In genomic region chr2:142983174-142983573, GRCh38 we compare ENCODE assay signal across 12 cellular contexts.
DNase-seq lines count a peak whose midpoint lies in the region; ATAC-seq and TF ChIP-seq lines count a peak whose summit lies in the region.
"Had no signal": no experiment of that assay in that cellular context is flagged by ENCODE, and none has a peak within 500 bp of the region (broad histone marks: within the 10 kb centered on the region; RNA-seq: fewer than 3 reads in every experiment).

No MANE protein-coding gene starts in this region.

- no peaks in the 10 kb centered on the region for H3K4me1 Mint-ChIP-seq in T-cell

- H3K9me1 ChIP-seq in IMR-90 (ENCODE audit: insufficient read depth, low read length), result no peaks in the 10 kb centered on the region

- no peak for TF ChIP-seq RAD21 in IMR-90 (IDR thresholded peaks at IDR 0.05; ENCODE audit: low read length)

- no peak overlapping the region for H3K27ac Mint-ChIP-seq in T-cell
- H3K27ac Mint-ChIP-seq: T-helper 2 cell treated with Interferon-gamma antibody and Interleukin-4, amounts not matched to agents 5 μg/mL and 100 μg/mL, for 36 hours had no signal

- TF ChIP-seq CTCF in IMR-90 (conservative IDR thresholded peaks at IDR 0.05; ENCODE audit: low read depth, low read length), result no peak

- no peaks in the 10 kb centered on the region for H4K20me1 ChIP-seq in IMR-90 (ENCODE audit: insufficient read depth, low read length)

- no peak overlapping the region for H2BK15ac ChIP-seq in IMR-90 (ENCODE audit: low read depth, low read length)

- peaks cover 2 to 9% of the 10 kb centered on the region in 2 donors for H3K27me3 Mint-ChIP-seq in T-cell

- no peak overlapping the region for H2AK9ac ChIP-seq in IMR-90 (replicated peaks; ENCODE audit: low read depth, low read length, poor library complexity)

- ATAC-seq in GM18499 (IDR thresholded peaks at IDR 0.05; ENCODE audit: insufficient read depth, unreplicated experiment), result peak; percentile 48
- peak; percentile 84 for ATAC-seq in GM19463 (IDR thresholded peaks at IDR 0.05; ENCODE audit: unreplicated experiment)
- peak; percentile 71 for ATAC-seq in HG02885 (IDR thresholded peaks at IDR 0.05; ENCODE audit: poor library complexity, unreplicated experiment)
- ATAC-seq in IMR-90 (ENCODE audit: low read depth), result no peak
- ATAC-seq in T-cell (replicated peaks in 1 of 4), result no peak

- in situ Hi-C loops in IMR-90 (cut with MboI; ENCODE audit: low sequenced_read_pairs), result loop anchor here (5.0 to 10.0 kb wide), 2 partner anchors 301 to 798 kb away; no protein-coding TSS in a partner anchor

- H4K8ac ChIP-seq in IMR-90 (ENCODE audit: low read depth in 2 of 2, low read length in 2 of 2), result no peak overlapping the region

- H2BK120ac ChIP-seq in IMR-90 (ENCODE audit: low read depth, low read length), result no peak overlapping the region

- no TSS peak for BruUV-seq in IMR-90 (replicated peaks; lab: Mats Ljungman, UMichigan)

- CTCF ChIA-PET in IMR-90 (lab: Yijun Ruan, JAX) (interaction anchor here (0.9 to 1.2 kb wide), 2 partner anchors 11 to 300 kb away, joined by 3 to 4 read pairs; no protein-coding TSS in a partner anchor), T-cell (lab: Charles Lee) (no interaction called here)

- no peaks in the 10 kb centered on the region for H3K36me3 ChIP-seq in IMR-90 (ENCODE audit: control insufficient read depth, insufficient read depth, low read length)
- H3K36me3 ChIP-seq: ascending aorta had no signal

- DNase-seq in IMR-90, result no peak
- no peak for DNase-seq in NCI-H1694 treated with DMSO at 0.1 percent for 48 hours (lab: John Stamatoyannopoulos, UW)
- DNase-seq in dermis blood vessel endothelial cell, result no peak
- DNase-seq in T-cell, result no peak
- no peak for DNase-seq in inferior parietal cortex (ENCODE audit: extremely low spot score)
- DNase-seq: activated CD8-positive, alpha-beta memory T cell treated with anti-CD3 and anti-CD28 coated beads, Interleukin-2, amount 50 U/mL, for 4 hours; NCI-H1105 had no signal

- H3K27me3 ChIP-seq in IMR-90 (ENCODE audit: control insufficient read depth, insufficient read depth, low read length), result no peaks in the 10 kb centered on the region
- H3K27me3 ChIP-seq: ascending aorta had no signal

- intact Hi-C loops in IMR-90 (cut with micrococcal nuclease), result loop anchor here (5.0 kb wide), 1 partner anchor 106 kb away; the partner anchor contains the start of gene KYNU

- H3K9ac ChIP-seq in IMR-90 (ENCODE audit: low read depth, low read length), result no peak overlapping the region

- H3K9me3 Mint-ChIP-seq in T-cell, result no peaks in the 10 kb centered on the region
- H3K9me3 Mint-ChIP-seq: T-helper 2 cell treated with Interferon-gamma antibody and Interleukin-4, amounts not matched to agents 5 μg/mL and 100 μg/mL, for 36 hours had no signal

- H3K4ac ChIP-seq in IMR-90 (ENCODE audit: low read depth, low read length), result no peak overlapping the region

- no peak overlapping the region for H3K18ac ChIP-seq in IMR-90 (ENCODE audit: low read depth, low read length)

- no peak overlapping the region for H3K27ac ChIP-seq in IMR-90 (ENCODE audit: insufficient read depth, low read length)
- H3K27ac ChIP-seq: ascending aorta had no signal

- H4K91ac ChIP-seq in IMR-90 (ENCODE audit: insufficient read depth, low read depth, low read length), result no peak overlapping the region

- H2BK5ac ChIP-seq in IMR-90 (ENCODE audit: low read depth, low read length, poor library complexity, severe bottlenecking), result no peak overlapping the region

- no CpG with 5 or more reads among the region's 1 CpG for WGBS in IMR-90 (ENCODE audit: extremely low coverage in 2 of 2, insufficient read length in 1 of 2), 2 experiments

- no peak for TF ChIP-seq POLR2A in IMR-90 (IDR thresholded peaks at IDR 0.05; ENCODE audit: low read depth, low read length)

- peak overlapping the region; percentile 23 for H2AFZ ChIP-seq in IMR-90 (replicated peaks; ENCODE audit: low read length, poor library complexity)

- H3K4me3 ChIP-seq in IMR-90 (ENCODE audit: insufficient read depth, low read depth, low read length), result no peak overlapping the region
- H3K4me3 ChIP-seq: ascending aorta had no signal

- no peak overlapping the region for H3K4me3 Mint-ChIP-seq in T-cell
- H3K4me3 Mint-ChIP-seq: T-helper 2 cell treated with Interferon-gamma antibody and Interleukin-4, amounts not matched to agents 5 μg/mL and 100 μg/mL, for 36 hours had no signal

- H4K5ac ChIP-seq in IMR-90 (ENCODE audit: low read depth, low read length), result no peak overlapping the region

- H3K9me3 ChIP-seq in IMR-90 (ENCODE audit: control insufficient read depth, insufficient read depth, low read length), result no peaks in the 10 kb centered on the region
- H3K9me3 ChIP-seq: ascending aorta had no signal

- no peaks in the 10 kb centered on the region for H3K4me1 ChIP-seq in IMR-90 (ENCODE audit: control insufficient read depth, insufficient read depth, low read length)
- H3K4me1 ChIP-seq: ascending aorta had no signal

- no peak overlapping the region for H3K14ac ChIP-seq in IMR-90 (replicated peaks; ENCODE audit: low read depth, low read length)

- no peak overlapping the region for H2AK5ac ChIP-seq in IMR-90 (ENCODE audit: low read depth, low read length)

- dilution Hi-C loops in IMR-90 (cut with HindIII; ENCODE audit: low sequenced_read_pairs, unreplicated experiment), result no loop called here

- H3K23ac ChIP-seq in IMR-90 (ENCODE audit: low read depth, low read length), result no peak overlapping the region

- POLR2A ChIA-PET in IMR-90 (lab: Charles Lee; ENCODE audit: unreplicated experiment) (no interaction called here), T-cell (lab: Charles Lee) (no interaction called here)

- no peak overlapping the region for H3K4me2 ChIP-seq in IMR-90 (ENCODE audit: low read depth, low read length)

- no peak overlapping the region for H3K56ac ChIP-seq in IMR-90 (ENCODE audit: extremely low read depth, insufficient read depth, low read length)

- no peaks in the 10 kb centered on the region for H3K36me3 Mint-ChIP-seq in T-cell

- H2BK20ac ChIP-seq in IMR-90 (ENCODE audit: low read depth, low read length), result no peak overlapping the region

- H3K79me1 ChIP-seq in IMR-90 (ENCODE audit: low read depth in 1 of 2, low read length in 2 of 2), result no peaks in the 10 kb centered on the region

TF ChIP-seq in IMR-90, 13 proteins besides CTCF, POLR2A, EP300 and RAD21:
- TF ChIP-seq CHD1 (IDR thresholded peaks at IDR 0.05; ENCODE audit: low read depth, low read length) (no peak), NFE2L2 (IDR thresholded peaks at IDR 0.05; ENCODE audit: low read depth, low read length) (no peak), SMC3 (IDR thresholded peaks at IDR 0.05; ENCODE audit: low read depth, low read length) (no peak), RCOR1 (IDR thresholded peaks at IDR 0.05; ENCODE audit: insufficient replicate concordance, low read length) (no peak), MAZ (IDR thresholded peaks at IDR 0.05; ENCODE audit: borderline replicate concordance, low read depth, low read length) (no peak), MXI1 (IDR thresholded peaks at IDR 0.05; ENCODE audit: borderline replicate concordance, low read depth, low read length) (no peak)

Comparison
In these comparisons a context has a peak if more than half of its experiments do, and no peak if none do; other contexts are left out.
1. ATAC-seq: peak in GM18499 (single experiment), GM19463 (single experiment) and HG02885 (single experiment); none in IMR-90 (single experiment) and T-cell (0 of 4).